Comparison of ENCODE assay signal across 12 cellular contexts in the genomic region with DNA sequence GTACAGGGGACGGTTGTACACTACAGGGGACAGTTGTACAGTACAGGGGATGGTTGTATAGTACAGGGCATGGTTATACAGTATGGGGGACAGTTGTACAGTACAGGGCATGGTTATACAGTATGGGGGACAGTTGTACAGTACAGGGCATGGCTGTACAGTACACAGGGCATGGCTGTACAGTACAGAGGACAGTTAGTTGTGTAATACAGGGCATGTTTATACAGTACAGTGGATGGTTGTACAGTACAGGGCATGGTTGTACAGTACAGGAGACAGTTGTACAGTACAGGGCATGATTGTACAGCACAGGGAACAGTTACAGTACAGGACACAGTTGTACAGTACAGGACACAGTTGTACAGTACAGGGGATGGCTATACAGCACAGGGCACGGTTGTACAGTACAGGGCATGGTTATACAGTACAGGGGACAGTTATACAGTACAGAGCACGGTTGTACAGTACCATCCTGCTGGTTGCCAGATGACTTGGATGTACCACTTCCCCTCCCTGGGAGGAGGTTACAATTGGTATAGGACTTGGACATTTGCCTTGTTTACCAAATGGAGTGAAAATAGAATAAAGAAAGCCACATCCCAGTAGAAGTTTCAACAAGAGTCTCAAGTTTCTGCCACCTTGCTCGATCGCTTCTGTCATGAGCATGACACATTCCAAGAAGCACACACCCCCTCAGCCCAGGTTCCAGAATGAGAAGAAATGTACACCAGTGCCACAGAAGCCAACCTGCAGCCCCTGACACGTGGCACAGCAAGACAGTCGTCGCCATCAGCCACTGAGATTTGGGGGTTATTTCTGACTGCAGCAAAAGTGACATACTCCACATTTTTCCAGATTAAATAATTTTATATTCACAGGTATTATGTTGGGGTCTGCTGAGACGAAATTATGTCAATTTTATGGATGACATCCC. TPM values are rescaled to one million over a fixed set of nuclear protein-coding genes. Genes with fewer than 3 reads are reported as not detected.
DNase-seq lines count a peak whose midpoint lies in the region; ATAC-seq and TF ChIP-seq lines count a peak whose summit lies in the region.
"Had no signal": no experiment of that assay in that cellular context is flagged by ENCODE, and none has a peak within 500 bp of the region (broad histone marks: within the 10 kb centered on the region; RNA-seq: fewer than 3 reads in every experiment).

No MANE protein-coding gene starts in this region.

- no peaks in the 10 kb centered on the region for H3K9me2 ChIP-seq in hepatocyte (replicated peaks; ENCODE audit: insufficient read depth)

- H3K27ac ChIP-seq in RWPE2 (ENCODE audit: poor library complexity, severe bottlenecking) (no peak overlapping the region), lower lobe of right lung (peak overlapping the region; percentile 78), stomach smooth muscle (ENCODE audit: low read length) (no peak overlapping the region), hepatocyte (no peak overlapping the region)

- intact Hi-C loops in lower lobe of right lung (cut with DNase I): no loop called here

- ATAC-seq in GM21390 (IDR thresholded peaks at IDR 0.05; ENCODE audit: unreplicated experiment) (peak; percentile 30), RWPE2 (ENCODE audit: low read depth) (0 out of 3 replicates have a peak, but pooled peaks have one; percentile 5), lower lobe of right lung (no peak)

- 92% methylated on average over 9 of the region's 9 CpGs for WGBS in hepatocyte (ENCODE audit: low lambda C conversion rate, missing lambda C conversion rate)

- H4K20me1 ChIP-seq in hepatocyte (ENCODE audit: insufficient read depth, poor library complexity, severe bottlenecking): no peaks in the 10 kb centered on the region

- H3K9ac ChIP-seq in stomach smooth muscle (ENCODE audit: low read length in 2 of 2): no peak overlapping the region

- no peaks in the 10 kb centered on the region for H3K36me3 ChIP-seq in RWPE2 (ENCODE audit: low read depth)
- H3K36me3 ChIP-seq in lower lobe of right lung: peaks cover 7% of the 10 kb centered on the region
- H3K36me3 ChIP-seq in stomach smooth muscle (ENCODE audit: control insufficient read depth in 2 of 2, insufficient read depth in 2 of 2, low read length in 2 of 2): peaks cover 0 to 4% of the 10 kb centered on the region in 2 donors
- H3K36me3 ChIP-seq in hepatocyte (replicated peaks; ENCODE audit: insufficient read depth, low read depth): no peaks in the 10 kb centered on the region

- DNase-seq in RWPE2 (ENCODE audit: low spot score) (no peak), lower lobe of right lung (no peak), hepatocyte (ENCODE audit: low spot score) (no peak), GF-D8 (lab: John Stamatoyannopoulos, UW) (no peak), SW480 (ENCODE audit: low spot score) (no peak)
- DNase-seq: EL, left cardiac atrium, NCI-H1105, NCI-H82, retina had no signal

- no peak overlapping the region for H3K4me3 ChIP-seq in RWPE2 (ENCODE audit: severe bottlenecking)
- H3K4me3 ChIP-seq in lower lobe of right lung: no peak overlapping the region
- H3K4me3 ChIP-seq in stomach smooth muscle (ENCODE audit: low read length in 2 of 2): peak overlapping the region; percentile 56 to 75
- H3K4me3 ChIP-seq in hepatocyte: no peak overlapping the region

- no peak for TF ChIP-seq CTCF in RWPE2 (IDR thresholded peaks at IDR 0.05; ENCODE audit: poor library complexity, severe bottlenecking)
- no peak for TF ChIP-seq CTCF in lower lobe of right lung (IDR thresholded peaks at IDR 0.05)
- TF ChIP-seq CTCF in hepatocyte (IDR thresholded peaks at IDR 0.05; ENCODE audit: poor library complexity): no peak

- no peak overlapping the region for H2AFZ ChIP-seq in hepatocyte

- peaks cover 24% of the 10 kb centered on the region for H3K4me1 ChIP-seq in RWPE2 (ENCODE audit: insufficient read depth, poor library complexity, severe bottlenecking)
- H3K4me1 ChIP-seq in lower lobe of right lung: peaks cover 52% of the 10 kb centered on the region
- H3K4me1 ChIP-seq in stomach smooth muscle (ENCODE audit: control insufficient read depth, insufficient read depth, low read length): peaks cover 40% of the 10 kb centered on the region
- H3K4me1 ChIP-seq in hepatocyte (ENCODE audit: insufficient read depth): peaks cover 28% of the 10 kb centered on the region

- no peak overlapping the region for H3K4me2 ChIP-seq in hepatocyte

- H3K27me3 ChIP-seq in RWPE2 (ENCODE audit: insufficient read depth, poor library complexity, severe bottlenecking): no peaks in the 10 kb centered on the region
- H3K27me3 ChIP-seq in lower lobe of right lung (ENCODE audit: low read depth): no peaks in the 10 kb centered on the region
- H3K27me3 ChIP-seq in stomach smooth muscle (ENCODE audit: control insufficient read depth in 1 of 2, insufficient read depth in 2 of 2, low read length in 2 of 2): no peaks in the 10 kb centered on the region
- no peaks in the 10 kb centered on the region for H3K27me3 ChIP-seq in hepatocyte

- no peaks in the 10 kb centered on the region for H3K79me2 ChIP-seq in hepatocyte

- no peaks in the 10 kb centered on the region for H3K9me3 ChIP-seq in RWPE2 (ENCODE audit: severe bottlenecking)
- H3K9me3 ChIP-seq in lower lobe of right lung: no peaks in the 10 kb centered on the region
- H3K9me3 ChIP-seq in stomach smooth muscle (ENCODE audit: control insufficient read depth in 2 of 2, low read length in 2 of 2): no peaks in the 10 kb centered on the region
- H3K9me3 ChIP-seq in hepatocyte (ENCODE audit: low read depth): no peaks in the 10 kb centered on the region

RNA-seq across cellular contexts. Expression of a gene that starts 16.0 kb away (rescaled TPM):
- total RNA-seq in lower lobe of right lung (29.4 TPM), hepatocyte (1.5 and 1.8 TPM in 2 replicates)
- 1.4 and 3.6 TPM in 2 replicates for polyA plus RNA-seq in hepatocyte

Comparison
In these comparisons a context has a peak if more than half of its experiments do, and no peak if none do; other contexts are left out.
1. ATAC-seq: peak in GM21390 (single experiment) and RWPE2 (single experiment); none in lower lobe of right lung (0 of 2).
2. H3K4me3 ChIP-seq: peak in stomach smooth muscle (2 of 2); none in RWPE2 (single experiment), lower lobe of right lung (single experiment) and hepatocyte (single experiment).
3. RNA of a gene that starts 16.0 kb away (total RNA-seq): 29.4 TPM in lower lobe of right lung (single experiment); 1.5 to 1.8 TPM in hepatocyte; every median in the first group is over 10 times any median in the second.